In genomic region chr3:32238027-32238815, GRCh38 we compare ENCODE assay signal across 2 cellular contexts.
TF ChIP-seq lines count a peak whose summit lies in the region.

CMTM8 (plus strand) TSS chr3:32238680; CDS start chr3:32238973, 293 bp downstream.

TF ChIP-seq in WTC11, 78 proteins besides CTCF, POLR2A, EP300 and RAD21 (continued from another document and continues in another):
- TF ChIP-seq ZNF532 (CRISPR knock-in tag; IDR thresholded peaks at IDR 0.05; ENCODE audit: borderline replicate concordance) (no peak), ESRRA (CRISPR knock-in tag; IDR thresholded peaks at IDR 0.05; ENCODE audit: borderline replicate concordance) (no peak; the same call in 1 of the 2 replicates), ZNF416 (CRISPR knock-in tag; IDR thresholded peaks at IDR 0.05) (no peak), E2F5 (CRISPR knock-in tag; IDR thresholded peaks at IDR 0.05) (no peak), ETV6 (CRISPR knock-in tag; IDR thresholded peaks at IDR 0.05) (no peak), ZNF219 (CRISPR knock-in tag; IDR thresholded peaks at IDR 0.05; ENCODE audit: borderline replicate concordance) (no peak), ZNF423 (CRISPR knock-in tag; IDR thresholded peaks at IDR 0.05) (peak; percentile 79; the same call in 1 of the 2 replicates), AR (CRISPR knock-in tag; IDR thresholded peaks at IDR 0.05) (no peak), ZNF671 (CRISPR knock-in tag; IDR thresholded peaks at IDR 0.05) (no peak), ZNF138 (CRISPR knock-in tag; conservative IDR thresholded peaks at IDR 0.05) (no peak)
- TF ChIP-seq, protein P1, sequence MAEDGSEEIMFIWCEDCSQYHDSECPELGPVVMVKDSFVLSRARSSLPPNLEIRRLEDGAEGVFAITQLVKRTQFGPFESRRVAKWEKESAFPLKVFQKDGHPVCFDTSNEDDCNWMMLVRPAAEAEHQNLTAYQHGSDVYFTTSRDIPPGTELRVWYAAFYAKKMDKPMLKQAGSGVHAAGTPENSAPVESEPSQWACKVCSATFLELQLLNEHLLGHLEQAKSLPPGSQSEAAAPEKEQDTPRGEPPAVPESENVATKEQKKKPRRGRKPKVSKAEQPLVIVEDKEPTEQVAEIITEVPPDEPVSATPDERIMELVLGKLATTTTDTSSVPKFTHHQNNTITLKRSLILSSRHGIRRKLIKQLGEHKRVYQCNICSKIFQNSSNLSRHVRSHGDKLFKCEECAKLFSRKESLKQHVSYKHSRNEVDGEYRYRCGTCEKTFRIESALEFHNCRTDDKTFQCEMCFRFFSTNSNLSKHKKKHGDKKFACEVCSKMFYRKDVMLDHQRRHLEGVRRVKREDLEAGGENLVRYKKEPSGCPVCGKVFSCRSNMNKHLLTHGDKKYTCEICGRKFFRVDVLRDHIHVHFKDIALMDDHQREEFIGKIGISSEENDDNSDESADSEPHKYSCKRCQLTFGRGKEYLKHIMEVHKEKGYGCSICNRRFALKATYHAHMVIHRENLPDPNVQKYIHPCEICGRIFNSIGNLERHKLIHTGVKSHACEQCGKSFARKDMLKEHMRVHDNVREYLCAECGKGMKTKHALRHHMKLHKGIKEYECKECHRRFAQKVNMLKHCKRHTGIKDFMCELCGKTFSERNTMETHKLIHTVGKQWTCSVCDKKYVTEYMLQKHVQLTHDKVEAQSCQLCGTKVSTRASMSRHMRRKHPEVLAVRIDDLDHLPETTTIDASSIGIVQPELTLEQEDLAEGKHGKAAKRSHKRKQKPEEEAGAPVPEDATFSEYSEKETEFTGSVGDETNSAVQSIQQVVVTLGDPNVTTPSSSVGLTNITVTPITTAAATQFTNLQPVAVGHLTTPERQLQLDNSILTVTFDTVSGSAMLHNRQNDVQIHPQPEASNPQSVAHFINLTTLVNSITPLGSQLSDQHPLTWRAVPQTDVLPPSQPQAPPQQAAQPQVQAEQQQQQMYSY (CRISPR knock-in tag; IDR thresholded peaks at IDR 0.05) = no peak

TF ChIP-seq in HepG2, 621 proteins besides CTCF, POLR2A, EP300 and RAD21 (continued from another document and continues in another):
- TF ChIP-seq, protein P2, sequence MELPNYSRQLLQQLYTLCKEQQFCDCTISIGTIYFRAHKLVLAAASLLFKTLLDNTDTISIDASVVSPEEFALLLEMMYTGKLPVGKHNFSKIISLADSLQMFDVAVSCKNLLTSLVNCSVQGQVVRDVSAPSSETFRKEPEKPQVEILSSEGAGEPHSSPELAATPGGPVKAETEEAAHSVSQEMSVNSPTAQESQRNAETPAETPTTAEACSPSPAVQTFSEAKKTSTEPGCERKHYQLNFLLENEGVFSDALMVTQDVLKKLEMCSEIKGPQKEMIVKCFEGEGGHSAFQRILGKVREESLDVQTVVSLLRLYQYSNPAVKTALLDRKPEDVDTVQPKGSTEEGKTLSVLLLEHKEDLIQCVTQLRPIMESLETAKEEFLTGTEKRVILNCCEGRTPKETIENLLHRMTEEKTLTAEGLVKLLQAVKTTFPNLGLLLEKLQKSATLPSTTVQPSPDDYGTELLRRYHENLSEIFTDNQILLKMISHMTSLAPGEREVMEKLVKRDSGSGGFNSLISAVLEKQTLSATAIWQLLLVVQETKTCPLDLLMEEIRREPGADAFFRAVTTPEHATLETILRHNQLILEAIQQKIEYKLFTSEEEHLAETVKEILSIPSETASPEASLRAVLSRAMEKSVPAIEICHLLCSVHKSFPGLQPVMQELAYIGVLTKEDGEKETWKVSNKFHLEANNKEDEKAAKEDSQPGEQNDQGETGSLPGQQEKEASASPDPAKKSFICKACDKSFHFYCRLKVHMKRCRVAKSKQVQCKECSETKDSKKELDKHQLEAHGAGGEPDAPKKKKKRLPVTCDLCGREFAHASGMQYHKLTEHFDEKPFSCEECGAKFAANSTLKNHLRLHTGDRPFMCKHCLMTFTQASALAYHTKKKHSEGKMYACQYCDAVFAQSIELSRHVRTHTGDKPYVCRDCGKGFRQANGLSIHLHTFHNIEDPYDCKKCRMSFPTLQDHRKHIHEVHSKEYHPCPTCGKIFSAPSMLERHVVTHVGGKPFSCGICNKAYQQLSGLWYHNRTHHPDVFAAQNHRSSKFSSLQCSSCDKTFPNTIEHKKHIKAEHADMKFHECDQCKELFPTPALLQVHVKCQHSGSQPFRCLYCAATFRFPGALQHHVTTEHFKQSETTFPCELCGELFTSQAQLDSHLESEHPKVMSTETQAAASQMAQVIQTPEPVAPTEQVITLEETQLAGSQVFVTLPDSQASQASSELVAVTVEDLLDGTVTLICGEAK (IDR thresholded peaks at IDR 0.05) = no peak
- TF ChIP-seq, protein P2 (CRISPR knock-in tag; IDR thresholded peaks at IDR 0.05) = peak; percentile 46; the same call in 1 of the 2 replicates
- TF ChIP-seq CREB1 (IDR thresholded peaks at IDR 0.05) = no peak
- TF ChIP-seq CREB1 (CRISPR knock-in tag; IDR thresholded peaks at IDR 0.05) = no peak
- peak; percentile 78 for TF ChIP-seq ZFP1 (CRISPR knock-in tag; IDR thresholded peaks at IDR 0.05)
- TF ChIP-seq KLF12 (CRISPR knock-in tag; IDR thresholded peaks at IDR 0.05; ENCODE audit: borderline replicate concordance) = no peak
- TF ChIP-seq, protein P3, sequence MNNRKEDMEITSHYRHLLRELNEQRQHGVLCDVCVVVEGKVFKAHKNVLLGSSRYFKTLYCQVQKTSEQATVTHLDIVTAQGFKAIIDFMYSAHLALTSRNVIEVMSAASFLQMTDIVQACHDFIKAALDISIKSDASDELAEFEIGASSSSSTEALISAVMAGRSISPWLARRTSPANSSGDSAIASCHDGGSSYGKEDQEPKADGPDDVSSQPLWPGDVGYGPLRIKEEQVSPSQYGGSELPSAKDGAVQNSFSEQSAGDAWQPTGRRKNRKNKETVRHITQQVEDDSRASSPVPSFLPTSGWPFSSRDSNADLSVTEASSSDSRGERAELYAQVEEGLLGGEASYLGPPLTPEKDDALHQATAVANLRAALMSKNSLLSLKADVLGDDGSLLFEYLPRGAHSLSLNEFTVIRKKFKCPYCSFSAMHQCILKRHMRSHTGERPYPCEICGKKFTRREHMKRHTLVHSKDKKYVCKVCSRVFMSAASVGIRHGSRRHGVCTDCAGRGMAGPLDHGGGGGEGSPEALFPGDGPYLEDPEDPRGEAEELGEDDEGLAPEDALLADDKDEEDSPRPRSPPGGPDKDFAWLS (CRISPR knock-in tag; IDR thresholded peaks at IDR 0.05; ENCODE audit: borderline replicate concordance) = no peak
- peak; percentile 70 for TF ChIP-seq SAP130 (CRISPR knock-in tag; IDR thresholded peaks at IDR 0.05; ENCODE audit: low read depth)
- no peak for TF ChIP-seq ZBTB42 (CRISPR knock-in tag; IDR thresholded peaks at IDR 0.05)
- TF ChIP-seq ELF3 (CRISPR knock-in tag; IDR thresholded peaks at IDR 0.05) = peak; percentile 74
- TF ChIP-seq FOSL2 (CRISPR knock-in tag; IDR thresholded peaks at IDR 0.05) = no peak; the same call in none of the 2 replicates
- TF ChIP-seq, protein P4, sequence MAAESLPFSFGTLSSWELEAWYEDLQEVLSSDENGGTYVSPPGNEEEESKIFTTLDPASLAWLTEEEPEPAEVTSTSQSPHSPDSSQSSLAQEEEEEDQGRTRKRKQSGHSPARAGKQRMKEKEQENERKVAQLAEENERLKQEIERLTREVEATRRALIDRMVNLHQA (CRISPR knock-in tag; IDR thresholded peaks at IDR 0.05) = no peak
- TF ChIP-seq LRRFIP1 (CRISPR knock-in tag; conservative IDR thresholded peaks at IDR 0.05) = no peak
- peak; percentile 85 for TF ChIP-seq ZFP36 (IDR thresholded peaks at IDR 0.05; ENCODE audit: borderline replicate concordance, low read depth, low read length, partially characterized antibody)
- TF ChIP-seq GABPB1 (CRISPR knock-in tag; IDR thresholded peaks at IDR 0.05) = peak; percentile 90
- TF ChIP-seq, protein P5, sequence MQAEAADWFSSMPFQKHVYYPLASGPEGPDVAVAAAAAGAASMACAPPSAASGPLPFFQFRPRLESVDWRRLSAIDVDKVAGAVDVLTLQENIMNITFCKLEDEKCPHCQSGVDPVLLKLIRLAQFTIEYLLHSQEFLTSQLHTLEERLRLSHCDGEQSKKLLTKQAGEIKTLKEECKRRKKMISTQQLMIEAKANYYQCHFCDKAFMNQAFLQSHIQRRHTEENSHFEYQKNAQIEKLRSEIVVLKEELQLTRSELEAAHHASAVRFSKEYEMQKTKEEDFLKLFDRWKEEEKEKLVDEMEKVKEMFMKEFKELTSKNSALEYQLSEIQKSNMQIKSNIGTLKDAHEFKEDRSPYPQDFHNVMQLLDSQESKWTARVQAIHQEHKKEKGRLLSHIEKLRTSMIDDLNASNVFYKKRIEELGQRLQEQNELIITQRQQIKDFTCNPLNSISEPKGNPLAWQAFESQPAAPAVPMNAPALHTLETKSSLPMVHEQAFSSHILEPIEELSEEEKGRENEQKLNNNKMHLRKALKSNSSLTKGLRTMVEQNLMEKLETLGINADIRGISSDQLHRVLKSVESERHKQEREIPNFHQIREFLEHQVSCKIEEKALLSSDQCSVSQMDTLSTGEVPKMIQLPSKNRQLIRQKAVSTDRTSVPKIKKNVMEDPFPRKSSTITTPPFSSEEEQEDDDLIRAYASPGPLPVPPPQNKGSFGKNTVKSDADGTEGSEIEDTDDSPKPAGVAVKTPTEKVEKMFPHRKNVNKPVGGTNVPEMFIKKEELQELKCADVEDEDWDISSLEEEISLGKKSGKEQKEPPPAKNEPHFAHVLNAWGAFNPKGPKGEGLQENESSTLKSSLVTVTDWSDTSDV (CRISPR knock-in tag; IDR thresholded peaks at IDR 0.05) = 0 out of 2 replicates have a peak, but pooled peaks have one; percentile 2
- TF ChIP-seq MBNL3 (CRISPR knock-in tag; conservative IDR thresholded peaks at IDR 0.05) = no peak
- no peak; the same call in 1 of the 2 replicates for TF ChIP-seq ARHGAP35 (CRISPR knock-in tag; IDR thresholded peaks at IDR 0.05; ENCODE audit: borderline replicate concordance)
- TF ChIP-seq HNF1B (CRISPR knock-in tag; IDR thresholded peaks at IDR 0.05) = peak; percentile 62
- 0 out of 2 replicates have a peak, but pooled peaks have one; percentile 12 for TF ChIP-seq ZNF740 (CRISPR knock-in tag; IDR thresholded peaks at IDR 0.05)
- TF ChIP-seq DMAP1 (CRISPR knock-in tag; IDR thresholded peaks at IDR 0.05) = no peak
- TF ChIP-seq SNRNP70 (IDR thresholded peaks at IDR 0.05; ENCODE audit: low read depth, low read length) = no peak
- TF ChIP-seq ZBTB20 (CRISPR knock-in tag; IDR thresholded peaks at IDR 0.05; ENCODE audit: borderline replicate concordance, low read depth) = peak; percentile 46; the same call in 1 of the 2 replicates
- TF ChIP-seq ZNF879 (CRISPR knock-in tag; IDR thresholded peaks at IDR 0.05) = peak; percentile 86
- no peak for TF ChIP-seq SIN3B (IDR thresholded peaks at IDR 0.05; ENCODE audit: low read length)
- no peak for TF ChIP-seq SNAPC2 (CRISPR knock-in tag; IDR thresholded peaks at IDR 0.05)
